In the genomic region with DNA sequence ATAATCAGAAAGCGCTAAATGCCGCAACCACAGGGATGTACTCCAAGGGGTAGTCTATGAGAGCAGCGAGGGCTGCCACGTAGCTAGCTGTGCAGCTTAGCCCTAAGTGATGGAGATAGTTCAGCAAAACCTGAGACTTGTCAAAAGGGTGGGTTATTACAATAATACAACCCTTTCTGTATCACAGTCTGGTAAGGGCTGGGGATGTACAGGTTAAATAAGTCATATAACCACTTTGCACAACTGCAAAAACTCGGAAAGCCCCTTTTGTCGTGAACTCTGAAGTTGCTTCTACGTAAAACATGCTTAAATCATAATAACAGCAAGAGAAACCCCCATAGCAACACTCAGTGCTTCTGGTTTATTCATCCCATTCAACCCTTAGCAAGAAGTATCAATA, we compare ENCODE assay signal across 10 cellular contexts.
"Had no signal": no experiment of that assay in that cellular context is flagged by ENCODE, and none has a peak within 500 bp of the region (broad histone marks: within the 10 kb centered on the region; RNA-seq: fewer than 3 reads in every experiment).

No MANE protein-coding gene starts in this region.

- FAIRE-seq: HepG2 had no signal

- H3K9me3 ChIP-seq: HAP-1 had no signal

- H3K4me3 ChIP-seq: GM23248, HAP-1 had no signal

- H3K27ac ChIP-seq: GM23248, HL-60, KMS-11 had no signal

- H3K9ac ChIP-seq: GM23248, KMS-11 had no signal

- H3K4me2 ChIP-seq: KMS-11 had no signal

- H3K36me3 ChIP-seq: HAP-1 had no signal

- DNase-seq: GM23248, GOT3, H7, HFFc6, KBM-7 had no signal

- ATAC-seq: HCT116, HepG2 had no signal

- H2AFZ ChIP-seq: GM23248 had no signal

- H3K4me1 ChIP-seq: HAP-1 had no signal
